26 cellular contexts compared by ENCODE assay signal in the genomic region with DNA sequence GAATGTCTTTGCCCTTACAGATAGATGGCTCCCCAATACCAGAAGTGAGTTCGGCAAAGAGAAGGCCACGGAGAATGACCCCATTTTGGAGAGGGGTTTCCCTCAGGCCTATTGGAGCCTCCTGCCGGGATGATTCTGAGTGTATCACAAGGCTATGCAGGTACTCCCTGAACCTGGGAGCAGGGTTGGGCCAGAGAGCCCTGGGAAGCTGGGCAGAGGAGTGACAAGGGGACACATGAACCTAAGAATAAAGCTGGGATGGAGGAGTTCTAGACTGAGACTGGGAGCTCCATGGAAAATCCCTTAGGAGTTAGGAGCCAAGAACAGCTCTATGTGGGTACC. TPM values are rescaled to one million over a fixed set of nuclear protein-coding genes. Genes with fewer than 3 reads are reported as not detected.
DNase-seq lines count a peak whose midpoint lies in the region; ATAC-seq and TF ChIP-seq lines count a peak whose summit lies in the region.
"Had no signal": no experiment of that assay in that cellular context is flagged by ENCODE, and none has a peak within 500 bp of the region (broad histone marks: within the 10 kb centered on the region; RNA-seq: fewer than 3 reads in every experiment).

No MANE protein-coding gene starts in this region.

- H3K4me1 Mint-ChIP-seq in activated T-helper 17 cell treated with anti-CD3 and anti-CD28 coated beads, Interleukin-2, amount 50 U/mL, for 72 hours = peaks cover 6% of the 10 kb centered on the region
- H3K4me1 Mint-ChIP-seq: B cell; central memory CD8-positive, alpha-beta T cell had no signal

- WGBS in heart right ventricle, 2 donors = 98% methylated on average over 3 of the region's 3 CpGs
- 37% methylated on average over 2 of the region's 3 CpGs for WGBS in right lobe of liver (ENCODE audit: insufficient coverage, low coverage, low lambda C conversion rate, missing lambda C conversion rate)
- WGBS in stomach, 5 donors = 90 to 96% (median 93%) methylated on average over 3 of the region's 3 CpGs

- peaks cover 0 to 60% (median 21%) of the 10 kb centered on the region in 9 donors for H3K4me1 ChIP-seq in heart right ventricle
- peaks cover 0 to 42% (median 18%) of the 10 kb centered on the region in 4 donors for H3K4me1 ChIP-seq in right lobe of liver
- peaks cover 15 to 47% (median 29%) of the 10 kb centered on the region in 4 donors for H3K4me1 ChIP-seq in stomach
- H3K4me1 ChIP-seq in foreskin keratinocyte = no peaks in the 10 kb centered on the region
- H3K4me1 ChIP-seq: prostate gland had no signal

- TF ChIP-seq CTCF in heart right ventricle (IDR thresholded peaks at IDR 0.05) = no peak
- TF ChIP-seq CTCF in right lobe of liver (IDR thresholded peaks at IDR 0.05) = no peak
- no peak for TF ChIP-seq CTCF in stomach (IDR thresholded peaks at IDR 0.05)
- TF ChIP-seq CTCF in foreskin keratinocyte (conservative IDR thresholded peaks at IDR 0.05) = no peak

- no peaks in the 10 kb centered on the region for H3K27me3 Mint-ChIP-seq in activated T-helper 17 cell treated with anti-CD3 and anti-CD28 coated beads, Interleukin-2, amount 50 U/mL, for 72 hours
- H3K27me3 Mint-ChIP-seq: activated CD4-positive, alpha-beta memory T cell treated with anti-CD3 and anti-CD28 coated beads for 36 hours; activated naive CD8-positive, alpha-beta T cell treated with anti-CD3 and anti-CD28 coated beads, Interleukin-2, amount 10 ng/mL, durations not matched to agents 7 days and 5 days; B cell; central memory CD8-positive, alpha-beta T cell; stimulated activated naive CD8-positive, alpha-beta T cell treated with anti-CD3 and anti-CD28 coated beads, Interleukin-15, Interleukin-2, amounts not matched to agents 100 ng/mL and 50 ng/mL, for 24 hours had no signal

- no peak for DNase-seq in heart right ventricle
- no peak for DNase-seq in Right ventricle myocardium superior
- peak in 1 of 3 donors; percentile 53 for DNase-seq in right lobe of liver
- no peak for DNase-seq in stomach
- DNase-seq in AG20443 (ENCODE audit: low spot score) = no peak
- DNase-seq in foreskin keratinocyte = no peak
- DNase-seq in G401 (ENCODE audit: low spot score) = no peak
- DNase-seq: activated CD4-positive, alpha-beta memory T cell treated with anti-CD3 and anti-CD28 coated beads for 36 hours; activated CD8-positive, alpha-beta memory T cell treated with anti-CD3 and anti-CD28 coated beads, Interleukin-2, amount 50 U/mL, for 4 hours; activated naive CD8-positive, alpha-beta T cell treated with anti-CD3 and anti-CD28 coated beads, Interleukin-2, amount 10 ng/mL, durations not matched to agents 7 days and 5 days; dorsolateral prefrontal cortex; KG1; lower lobe of right lung; NCI-H1436 treated with DMSO at 0.1 percent for 48 hours; NCI-H345; T-helper 1 cell; tibial artery had no signal

- H3K4me3 Mint-ChIP-seq in activated T-helper 17 cell treated with anti-CD3 and anti-CD28 coated beads, Interleukin-2, amount 50 U/mL, for 72 hours = no peak overlapping the region
- H3K4me3 Mint-ChIP-seq: activated CD4-positive, alpha-beta memory T cell treated with anti-CD3 and anti-CD28 coated beads for 36 hours; activated naive CD8-positive, alpha-beta T cell treated with anti-CD3 and anti-CD28 coated beads, Interleukin-2, amount 10 ng/mL, durations not matched to agents 7 days and 5 days; B cell; central memory CD8-positive, alpha-beta T cell; stimulated activated naive CD8-positive, alpha-beta T cell treated with anti-CD3 and anti-CD28 coated beads, Interleukin-15, Interleukin-2, amounts not matched to agents 100 ng/mL and 50 ng/mL, for 24 hours had no signal

- peak in 1 of 8 donors; percentile 5 for ATAC-seq in heart right ventricle
- ATAC-seq in Right ventricle myocardium superior (ENCODE audit: poor library complexity) = no peak
- no peak for ATAC-seq in activated T-helper 17 cell treated with anti-CD3 and anti-CD28 coated beads, Interleukin-2, amount 50 U/mL, for 72 hours (replicated peaks)
- ATAC-seq in right lobe of liver = peak; percentile 0 to 38 (median 2)
- ATAC-seq in foreskin keratinocyte = no peak
- ATAC-seq: activated CD4-positive, CD25-positive, alpha-beta regulatory T cell treated with anti-CD3 and anti-CD28 coated beads, Interleukin-2, amount 50 U/mL, for 24 hours had no signal

- peak overlapping the region in 6 of 10 donors; percentile 38 to 77 (median 63) for H3K27ac ChIP-seq in heart right ventricle
- peak overlapping the region; percentile 93 to 98 (median 96) for H3K27ac ChIP-seq in right lobe of liver
- H3K27ac ChIP-seq in stomach = peak overlapping the region; percentile 3 to 69 (median 60)
- H3K27ac ChIP-seq in foreskin keratinocyte = no peak overlapping the region
- H3K27ac ChIP-seq: lower lobe of right lung, neutrophil, prostate gland, tibial artery had no signal

- H3K9me3 ChIP-seq in heart right ventricle (no peaks in the 10 kb centered on the region), right lobe of liver (no peaks in the 10 kb centered on the region), stomach (no peaks in the 10 kb centered on the region)
- H3K9me3 ChIP-seq: lower lobe of right lung, neutrophil, prostate gland, tibial artery had no signal

- H3K27me3 ChIP-seq in heart right ventricle = no peaks in the 10 kb centered on the region
- H3K27me3 ChIP-seq in right lobe of liver = no peaks in the 10 kb centered on the region
- no peaks in the 10 kb centered on the region for H3K27me3 ChIP-seq in stomach
- H3K27me3 ChIP-seq in foreskin keratinocyte = no peaks in the 10 kb centered on the region
- H3K27me3 ChIP-seq: dorsolateral prefrontal cortex, neutrophil, tibial artery had no signal

- peaks cover 76% of the 10 kb centered on the region for H3K36me3 Mint-ChIP-seq in activated T-helper 17 cell treated with anti-CD3 and anti-CD28 coated beads, Interleukin-2, amount 50 U/mL, for 72 hours (ENCODE audit: low read depth)

- in situ Hi-C loops in G401 (cut with HindIII; ENCODE audit: low sequenced_read_pairs) = no loop called here

- no peak overlapping the region for H3K4me3 ChIP-seq in heart right ventricle
- H3K4me3 ChIP-seq in right lobe of liver = peak overlapping the region; percentile 46 to 85 (median 69)
- H3K4me3 ChIP-seq in stomach = no peak overlapping the region
- H3K4me3 ChIP-seq: dorsolateral prefrontal cortex, lower lobe of right lung, prostate gland, tibial artery had no signal

- peak overlapping the region; percentile 73 for H3K27ac Mint-ChIP-seq in activated T-helper 17 cell treated with anti-CD3 and anti-CD28 coated beads, Interleukin-2, amount 50 U/mL, for 72 hours
- H3K27ac Mint-ChIP-seq: activated CD4-positive, alpha-beta memory T cell treated with anti-CD3 and anti-CD28 coated beads for 36 hours; activated naive CD8-positive, alpha-beta T cell treated with anti-CD3 and anti-CD28 coated beads, Interleukin-2, amount 10 ng/mL, durations not matched to agents 7 days and 5 days; activated T-helper 2 cell treated with anti-CD3 and anti-CD28 coated beads, Interferon-gamma antibody, Interleukin-2, Interleukin-4, amounts not matched to agents 10 μg/mL and 5 μg/mL and 100 μg/mL, durations not matched to agents 14 hours and 24 hours and 36 hours; B cell had no signal

- intact Hi-C loops in heart right ventricle (cut with DNase I) (no loop called here), Right ventricle myocardium superior (cut with DNase I) (no loop called here), right lobe of liver (cut with DNase I) (loop anchor here in 1 of 2 donors (5.0 kb wide), 1 partner anchor 37 kb away; no protein-coding TSS in a partner anchor), stomach (cut with DNase I; ENCODE audit: low total_unique reads) (no loop called here)

- H3K9me3 Mint-ChIP-seq in activated T-helper 17 cell treated with anti-CD3 and anti-CD28 coated beads, Interleukin-2, amount 50 U/mL, for 72 hours = no peaks in the 10 kb centered on the region
- H3K9me3 Mint-ChIP-seq: activated CD4-positive, alpha-beta memory T cell treated with anti-CD3 and anti-CD28 coated beads for 36 hours; activated naive CD8-positive, alpha-beta T cell treated with anti-CD3 and anti-CD28 coated beads, Interleukin-2, amount 10 ng/mL, durations not matched to agents 7 days and 5 days; activated T-helper 2 cell treated with anti-CD3 and anti-CD28 coated beads, Interferon-gamma antibody, Interleukin-2, Interleukin-4, amounts not matched to agents 10 μg/mL and 5 μg/mL and 100 μg/mL, durations not matched to agents 14 hours and 24 hours and 36 hours; central memory CD8-positive, alpha-beta T cell; stimulated activated naive CD8-positive, alpha-beta T cell treated with anti-CD3 and anti-CD28 coated beads, Interleukin-15, Interleukin-2, amounts not matched to agents 100 ng/mL and 50 ng/mL, for 24 hours had no signal

- no peak for TF ChIP-seq EP300 in stomach (IDR thresholded peaks at IDR 0.05)

- H3K36me3 ChIP-seq in heart right ventricle = peaks cover 0 to 96% (median 7%) of the 10 kb centered on the region in 9 donors
- H3K36me3 ChIP-seq in right lobe of liver = peaks cover 0 to 39% (median 15%) of the 10 kb centered on the region in 4 donors
- H3K36me3 ChIP-seq in stomach = peaks cover 10 to 75% (median 69%) of the 10 kb centered on the region in 4 donors

- no peak for TF ChIP-seq POLR2A in right lobe of liver (IDR thresholded peaks at IDR 0.05)
- no peak for TF ChIP-seq POLR2A in stomach (IDR thresholded peaks at IDR 0.05)

RNA-seq across cellular contexts. Expression of gene LEAP2, which starts 0.4 kb away (rescaled TPM):
- total RNA-seq in heart right ventricle (1 to 10 TPM in 5 of 10 donors, under 1 TPM in 5; 0.49 to 1.6 (median 0.92) TPM), Right ventricle myocardium superior (1.0 TPM), right lobe of liver (100 to 1,000 TPM; 120 to 439 (median 214) TPM), stomach (1 to 10 TPM in 2 of 5 donors, under 1 TPM in 1, not detected in 2; 0.92 to 2.3 (median 1.3) TPM), foreskin keratinocyte (0.63 and 0.71 TPM in 2 replicates)
- polyA plus RNA-seq in heart right ventricle (1 to 10 TPM in 1 of 2 donors, under 1 TPM in 1; 0.62 to 3.9 TPM), stomach (1 to 10 TPM; 1.4 to 2.2 (median 1.4) TPM), foreskin keratinocyte (0.55 and 0.85 TPM in 2 replicates)
- total RNA-seq in activated T-helper 17 cell treated with anti-CD3 and anti-CD28 coated beads, Interleukin-2, amount 50 U/mL, for 72 hours = 1 to 10 TPM; 1.8 to 2.9 TPM
- not detected in 2 replicates for total RNA-seq in G401 (2014; rRNA removed; shearing (Covaris generic))

RNA-seq across cellular contexts. Expression of gene UQCRQ, which starts 7.5 kb away (rescaled TPM):
- total RNA-seq in heart right ventricle = 1,000 to 10,000 TPM; 1,190 to 1,962 (median 1,754) TPM
- polyA plus RNA-seq in heart right ventricle = 1,000 to 10,000 TPM in 1 of 2 donors, 100 to 1,000 TPM in 1; 824 to 1,591 TPM
- 1,987 TPM for total RNA-seq in Right ventricle myocardium superior
- total RNA-seq in activated T-helper 17 cell treated with anti-CD3 and anti-CD28 coated beads, Interleukin-2, amount 50 U/mL, for 72 hours = 100 to 1,000 TPM; 219 to 408 TPM
- total RNA-seq in right lobe of liver = 100 to 1,000 TPM; 488 to 702 (median 628) TPM
- 100 to 1,000 TPM in 2 of 5 donors, 10 to 100 TPM in 3; 66.5 to 173 (median 83.4) TPM for total RNA-seq in stomach
- 100 to 1,000 TPM; 470 to 603 (median 499) TPM for polyA plus RNA-seq in stomach
- total RNA-seq in foreskin keratinocyte = 369 and 412 TPM in 2 replicates
- polyA plus RNA-seq in foreskin keratinocyte = 557 and 587 TPM in 2 replicates
- 108 and 215 TPM in 2 replicates for total RNA-seq in G401 (2014; rRNA removed; shearing (Covaris generic))

RNA-seq across cellular contexts. Expression of gene GDF9, which starts 7.6 kb away (rescaled TPM):
- under 1 TPM; 0.18 to 0.82 (median 0.43) TPM for total RNA-seq in heart right ventricle
- under 1 TPM in 1 of 2 donors, not detected in 1; 0.10 TPM for polyA plus RNA-seq in heart right ventricle
- 0.16 TPM for total RNA-seq in Right ventricle myocardium superior
- under 1 TPM; 0.26 to 0.69 TPM for total RNA-seq in activated T-helper 17 cell treated with anti-CD3 and anti-CD28 coated beads, Interleukin-2, amount 50 U/mL, for 72 hours
- under 1 TPM; 0.20 to 0.71 (median 0.48) TPM for total RNA-seq in right lobe of liver
- 1 to 10 TPM in 2 of 5 donors, not detected in 3; 1.2 to 4.4 TPM for total RNA-seq in stomach
- 1 to 10 TPM in 1 of 3 donors, under 1 TPM in 1, not detected in 1; 0.25 to 1.1 TPM for polyA plus RNA-seq in stomach
- 0.11 and 0.14 TPM in 2 replicates for total RNA-seq in foreskin keratinocyte
- polyA plus RNA-seq in foreskin keratinocyte = 0.03 and 0.08 TPM in 2 replicates
- total RNA-seq in G401 (2014; rRNA removed; shearing (Covaris generic)) = 0.12 and 1.3 TPM in 2 replicates
- total RNA-seq: activated T-helper 2 cell treated with anti-CD3 and anti-CD28 coated beads, Interferon-gamma antibody, Interleukin-2, Interleukin-4, amounts not matched to agents 10 μg/mL and 5 μg/mL and 100 μg/mL, durations not matched to agents 14 hours and 24 hours and 36 hours; endothelial cell of umbilical vein had no signal

RNA-seq across cellular contexts. Expression of gene SHROOM1, which starts 43.5 kb away (rescaled TPM):
- total RNA-seq in heart right ventricle (1 to 10 TPM; 3.2 to 6.4 (median 4.1) TPM), Right ventricle myocardium superior (3.6 TPM), right lobe of liver (10 to 100 TPM; 29.5 to 96.1 (median 77.4) TPM), stomach (100 to 1,000 TPM in 1 of 5 donors, 10 to 100 TPM in 3, 1 to 10 TPM in 1; 5.3 to 264 (median 48.7) TPM), foreskin keratinocyte (2.9 and 3.0 TPM in 2 replicates)
- polyA plus RNA-seq in heart right ventricle (10 to 100 TPM in 1 of 2 donors, 1 to 10 TPM in 1; 3.5 to 10.8 TPM), stomach (10 to 100 TPM in 1 of 3 donors, 1 to 10 TPM in 2; 7.5 to 12.8 (median 9.6) TPM), foreskin keratinocyte (3.2 and 3.4 TPM in 2 replicates)
- 1 to 10 TPM in 1 of 2 donors, under 1 TPM in 1; 0.54 to 3.4 TPM for total RNA-seq in activated T-helper 17 cell treated with anti-CD3 and anti-CD28 coated beads, Interleukin-2, amount 50 U/mL, for 72 hours
- 3.1 and 5.9 TPM in 2 replicates for total RNA-seq in G401 (2014; rRNA removed; shearing (Covaris generic))

Comparison
In these comparisons a context has a peak if more than half of its experiments do, and no peak if none do; other contexts are left out.
1. ATAC-seq: peak in right lobe of liver (4 of 4); none in Right ventricle myocardium superior (single experiment), activated T-helper 17 cell treated with anti-CD3 and anti-CD28 coated beads, Interleukin-2, amount 50 U/mL, for 72 hours (single experiment) and foreskin keratinocyte (single experiment).
2. H3K4me3 ChIP-seq: peak in right lobe of liver (3 of 3); none in heart right ventricle (0 of 10) and stomach (0 of 4).
3. RNA of gene LEAP2, which starts 0.4 kb away (total RNA-seq): 120 to 439 TPM in right lobe of liver; 1.8 to 2.9 TPM in activated T-helper 17 cell treated with anti-CD3 and anti-CD28 coated beads, Interleukin-2, amount 50 U/mL, for 72 hours, 0.49 to 1.6 TPM in heart right ventricle, 1.0 TPM in Right ventricle myocardium superior (single experiment), 0.92 to 2.3 TPM in stomach, 0.63 to 0.71 TPM in foreskin keratinocyte and not detected in G401; every median in the first group is over 10 times any median in the second.